Comparison of ENCODE assay signal across 11 cellular contexts in genomic region chr17:66178642-66179041, GRCh38. TPM values are rescaled to one million over a fixed set of nuclear protein-coding genes. Genes with fewer than 3 reads are reported as not detected.
"Had no signal": no experiment of that assay in that cellular context is flagged by ENCODE, and none has a peak within 500 bp of the region (broad histone marks: within the 10 kb centered on the region; RNA-seq: fewer than 3 reads in every experiment).

No MANE protein-coding gene starts in this region.

- H3K4me3 ChIP-seq: GM23248 had no signal

- H3K27ac ChIP-seq: GM23248, HL-60 had no signal

- H3K27me3 Mint-ChIP-seq: IgD-negative memory B cell had no signal

- H2AFZ ChIP-seq: GM23248 had no signal

- H3K36me3 Mint-ChIP-seq: IgD-negative memory B cell had no signal

- H3K9me3 Mint-ChIP-seq: H9, HFFc6, IgD-negative memory B cell had no signal

- H3K27ac Mint-ChIP-seq: H9, HFFc6 had no signal

- H3K4me1 Mint-ChIP-seq: H9 had no signal

- DNase-seq: GM23248, GOT3, H9, HCEC 1CT, HFFc6, Kasumi-1, KG1 had no signal

- H3K4me3 Mint-ChIP-seq: H9, HFFc6 had no signal

- H3K9ac ChIP-seq: GM23248 had no signal

RNA-seq across cellular contexts. Expression of gene CEP112, which starts 13.3 kb away (rescaled TPM):
- polyA plus RNA-seq: IgD-negative memory B cell had no signal

RNA-seq across cellular contexts. Expression of gene APOH, which starts 50.6 kb away (rescaled TPM):
- total RNA-seq: GM23248, H4, H9, HFFc6, HT1080 had no signal
- polyA plus RNA-seq: GM23248, IgD-negative memory B cell had no signal
